ENCODE assay signal across 11 cellular contexts in the genomic region with DNA sequence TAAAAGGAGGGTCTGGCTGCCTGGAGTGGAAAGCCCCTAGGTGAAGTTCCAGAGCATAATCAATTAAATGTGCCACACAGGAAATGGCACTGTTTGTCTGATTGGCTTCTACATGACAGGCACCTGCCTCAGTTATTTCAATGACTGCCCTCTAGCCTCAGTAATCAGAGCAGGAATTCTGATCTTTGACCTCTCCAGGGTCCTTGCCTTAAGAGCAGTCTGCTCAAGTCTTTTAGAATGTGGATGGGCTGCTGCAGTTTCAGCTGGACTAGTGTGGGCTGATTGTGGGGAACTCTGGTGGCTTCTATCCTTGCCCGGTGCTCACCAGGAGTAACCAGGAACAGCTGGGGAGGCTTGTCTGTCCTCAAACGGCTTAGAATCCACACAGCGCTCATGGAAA.
"Had no signal": no experiment of that assay in that cellular context is flagged by ENCODE, and none has a peak within 500 bp of the region (broad histone marks: within the 10 kb centered on the region; RNA-seq: fewer than 3 reads in every experiment).

No MANE protein-coding gene starts in this region.

- DNase-seq: activated B cell treated with CpG ODN at 0.5 μM for 24 hours; activated CD4-positive, alpha-beta T cell treated with anti-CD3 and anti-CD28 coated beads, Interleukin-2, amount 50 U/mL, for 1 hour; activated naive CD4-positive, alpha-beta T cell treated with anti-CD3 and anti-CD28 coated beads, Interleukin-2, amount 10 ng/mL, durations not matched to agents 7 days and 5 days; effector memory CD4-positive, alpha-beta T cell; stimulated activated naive CD8-positive, alpha-beta T cell treated with anti-CD3 and anti-CD28 coated beads, Interleukin-15, Interleukin-2, amounts not matched to agents 100 U/mL and 50 U/mL, for 24 hours; T-cell had no signal

- ATAC-seq: gastroesophageal sphincter; stimulated activated naive CD8-positive, alpha-beta T cell treated with anti-CD3 and anti-CD28 coated beads, Interleukin-15, Interleukin-2, amounts not matched to agents 100 U/mL and 50 U/mL, for 24 hours; T-cell had no signal

- H3K9me3 ChIP-seq: gastroesophageal sphincter, right atrium auricular region, suprapubic skin had no signal

- H3K27ac ChIP-seq: coronary artery, gastroesophageal sphincter, right atrium auricular region, SK-N-MC, suprapubic skin had no signal

- H3K4me3 ChIP-seq: coronary artery, gastroesophageal sphincter, right atrium auricular region, SK-N-MC, suprapubic skin had no signal

- H3K36me3 ChIP-seq: gastroesophageal sphincter, right atrium auricular region, suprapubic skin had no signal

- H3K4me1 ChIP-seq: gastroesophageal sphincter, suprapubic skin had no signal

- H3K27me3 ChIP-seq: gastroesophageal sphincter, right atrium auricular region, suprapubic skin had no signal
